In genomic region chr17:38667787-38668122, GRCh38 we compare ENCODE assay signal across 13 cellular contexts. TPM values are rescaled to one million over a fixed set of nuclear protein-coding genes. Genes with fewer than 3 reads are reported as not detected.
A peak's percentile ranks its signal among the peaks of the same experiment; 100 is the strongest.
DNase-seq lines count a peak whose midpoint lies in the region; ATAC-seq, FAIRE-seq and TF ChIP-seq lines count a peak whose summit lies in the region.
"Had no signal": no experiment of that assay in that cellular context is flagged by ENCODE, and none has a peak within 500 bp of the region (broad histone marks: within the 10 kb centered on the region; RNA-seq: fewer than 3 reads in every experiment).

No MANE protein-coding gene starts in this region.

- POLR2A ChIA-PET in naive thymus-derived CD4-positive, alpha-beta T cell (lab: Charles Lee): interaction anchor here (1.0 kb wide), 1 partner anchor 104 kb away, joined by 4 read pairs; no protein-coding TSS in a partner anchor

- H3K27me3 ChIP-seq in DND-41 (ENCODE audit: insufficient read depth, low read length, poor library complexity) (peaks cover 22% of the 10 kb centered on the region), astrocyte (ENCODE audit: insufficient read depth, low read length) (peaks cover 44% of the 10 kb centered on the region)
- peaks cover 0 to 11% of the 10 kb centered on the region in 2 donors for H3K27me3 ChIP-seq in naive thymus-derived CD4-positive, alpha-beta T cell (ENCODE audit: control insufficient read depth in 2 of 2, insufficient read depth in 2 of 2, low read length in 2 of 2)

- peaks cover 5% of the 10 kb centered on the region for H3K4me1 Mint-ChIP-seq in astrocyte (ENCODE audit: low read depth, unreplicated experiment)
- H3K4me1 Mint-ChIP-seq in naive thymus-derived CD4-positive, alpha-beta T cell: peaks cover 0 to 13% (median 8%) of the 10 kb centered on the region in 7 donors

- CTCF ChIA-PET in naive thymus-derived CD4-positive, alpha-beta T cell (lab: Charles Lee): interaction anchor here (0.8 to 6.5 kb wide), 6 partner anchors 9 to 175 kb away, joined by 4 to 55 read pairs (median 8); partner anchors contain the start of gene CISD3

- no peak overlapping the region for H3K4me2 ChIP-seq in DND-41 (ENCODE audit: insufficient read depth, low read length)
- H3K4me2 ChIP-seq in astrocyte (ENCODE audit: low read length): no peak overlapping the region

- H3K36me3 ChIP-seq in DND-41 (ENCODE audit: insufficient read depth, low read length): no peaks in the 10 kb centered on the region
- no peaks in the 10 kb centered on the region for H3K36me3 ChIP-seq in astrocyte (ENCODE audit: insufficient read depth, low read length)
- no peaks in the 10 kb centered on the region for H3K36me3 ChIP-seq in kidney (ENCODE audit: control insufficient read depth in 1 of 2, insufficient read depth in 2 of 2, low read length in 2 of 2)
- H3K36me3 ChIP-seq in naive thymus-derived CD4-positive, alpha-beta T cell (ENCODE audit: control insufficient read depth in 2 of 3, insufficient read depth in 3 of 3, low read length in 3 of 3): no peaks in the 10 kb centered on the region

- no peak overlapping the region for H2AFZ ChIP-seq in DND-41 (ENCODE audit: low read depth, low read length)
- H2AFZ ChIP-seq in astrocyte (ENCODE audit: low read depth, low read length): no peak overlapping the region

- H3K4me3 ChIP-seq in DND-41 (ENCODE audit: low read depth in 1 of 2, low read length in 2 of 2) (no peak overlapping the region), astrocyte (ENCODE audit: insufficient read depth, low read depth, low read length) (no peak overlapping the region), kidney (ENCODE audit: low read length in 2 of 2) (no peak overlapping the region)
- no peak overlapping the region for H3K4me3 ChIP-seq in naive thymus-derived CD4-positive, alpha-beta T cell (ENCODE audit: low read length)
- H3K4me3 ChIP-seq: SK-N-MC had no signal

- H3K36me3 Mint-ChIP-seq in astrocyte (ENCODE audit: low read depth, unreplicated experiment): no peaks in the 10 kb centered on the region
- peaks cover 0 to 5% (median 0%) of the 10 kb centered on the region in 5 donors for H3K36me3 Mint-ChIP-seq in naive thymus-derived CD4-positive, alpha-beta T cell

- TF ChIP-seq CTCF in 22Rv1 (IDR thresholded peaks at IDR 0.05): peak; percentile 62; the same call in 1 of the 2 replicates
- TF ChIP-seq CTCF in DND-41 (IDR thresholded peaks at IDR 0.05; ENCODE audit: borderline replicate concordance, extremely low read depth, low read length, poor library complexity, severe bottlenecking): no peak
- TF ChIP-seq CTCF in astrocyte (IDR thresholded peaks at IDR 0.05; ENCODE audit: insufficient read depth, low read depth, low read length): no peak
- TF ChIP-seq CTCF in kidney (IDR thresholded peaks at IDR 0.05; ENCODE audit: borderline replicate concordance, extremely low read depth, insufficient read depth): no peak

- no peak overlapping the region for H3K9ac ChIP-seq in DND-41 (ENCODE audit: low read depth, low read length)
- no peak overlapping the region for H3K9ac ChIP-seq in astrocyte (ENCODE audit: low read length)
- no peak overlapping the region for H3K9ac ChIP-seq in kidney (ENCODE audit: low read length in 2 of 2)

- H3K27ac Mint-ChIP-seq in astrocyte (ENCODE audit: unreplicated experiment): no peak overlapping the region
- no peak overlapping the region for H3K27ac Mint-ChIP-seq in naive thymus-derived CD4-positive, alpha-beta T cell

- FAIRE-seq in astrocyte (lab: Jason Lieb, UNC) (no peak), kidney (lab: Jason Lieb, UNC) (no peak)

- peaks cover 11% of the 10 kb centered on the region; the same call in 1 of the 2 replicates for H4K20me1 ChIP-seq in DND-41 (ENCODE audit: insufficient read depth, low read length)
- peaks cover 12% of the 10 kb centered on the region for H4K20me1 ChIP-seq in astrocyte (ENCODE audit: insufficient read depth, low read length)

- no peaks in the 10 kb centered on the region for H3K9me3 Mint-ChIP-seq in astrocyte (ENCODE audit: unreplicated experiment)
- H3K9me3 Mint-ChIP-seq in naive thymus-derived CD4-positive, alpha-beta T cell: no peaks in the 10 kb centered on the region

- no peaks in the 10 kb centered on the region for H3K79me2 ChIP-seq in DND-41 (ENCODE audit: insufficient read depth, low read length)
- no peaks in the 10 kb centered on the region for H3K79me2 ChIP-seq in astrocyte (ENCODE audit: insufficient read depth, low read length)

- ATAC-seq in DND-41 (ENCODE audit: insufficient read depth, low read depth) (0 out of 3 replicates have a peak, but pooled peaks have one; percentile 11), HG02571 (IDR thresholded peaks at IDR 0.05; ENCODE audit: unreplicated experiment) (no peak)
- ATAC-seq in naive thymus-derived CD4-positive, alpha-beta T cell: no peak

- H3K4me1 ChIP-seq in DND-41 (ENCODE audit: insufficient read depth, low read length) (peaks cover 6% of the 10 kb centered on the region; the same call in 1 of the 2 replicates), astrocyte (ENCODE audit: insufficient read depth, low read length) (no peaks in the 10 kb centered on the region), kidney (ENCODE audit: control insufficient read depth in 1 of 2, insufficient read depth in 1 of 2, low read depth in 1 of 2, low read length in 2 of 2) (no peaks in the 10 kb centered on the region)
- no peaks in the 10 kb centered on the region for H3K4me1 ChIP-seq in naive thymus-derived CD4-positive, alpha-beta T cell (ENCODE audit: control insufficient read depth in 2 of 2, insufficient read depth in 2 of 2, low read length in 2 of 2)

- DNase-seq in DND-41 (no peak), astrocyte (ENCODE audit: low read depth) (no peak), kidney (peak; percentile 31), germinal center (ENCODE audit: low spot score) (no peak), ureter (ENCODE audit: low spot score) (no peak)
- DNase-seq in naive thymus-derived CD4-positive, alpha-beta T cell: no peak
- DNase-seq: GOT3, NCI-H1048, NCI-H1436 treated with DMSO at 0.1 percent for 48 hours, NCI-H2081 treated with DMSO at 0.1 percent for 48 hours had no signal

- no peak overlapping the region for H3K27ac ChIP-seq in 22Rv1
- no peak overlapping the region for H3K27ac ChIP-seq in DND-41 (ENCODE audit: low read length)
- H3K27ac ChIP-seq in astrocyte (ENCODE audit: low read depth, low read length): no peak overlapping the region
- H3K27ac ChIP-seq in kidney (ENCODE audit: low read depth in 2 of 2, low read length in 2 of 2): no peak overlapping the region
- no peak overlapping the region for H3K27ac ChIP-seq in naive thymus-derived CD4-positive, alpha-beta T cell (ENCODE audit: low read depth, low read length)
- H3K27ac ChIP-seq: SK-N-MC had no signal

- intact Hi-C loops in kidney (cut with DNase I): no loop called here
- intact Hi-C loops in naive thymus-derived CD4-positive, alpha-beta T cell (cut with micrococcal nuclease): loop anchor here (1.0 kb wide), 4 partner anchors 109 to 244 kb away; no protein-coding TSS in a partner anchor

- H3K9me3 ChIP-seq in DND-41 (ENCODE audit: insufficient read depth, low read length, severe bottlenecking) (no peaks in the 10 kb centered on the region), astrocyte (ENCODE audit: insufficient read depth, low read depth, low read length) (no peaks in the 10 kb centered on the region), kidney (ENCODE audit: control insufficient read depth in 1 of 2, low read length in 2 of 2) (no peaks in the 10 kb centered on the region)
- no peaks in the 10 kb centered on the region for H3K9me3 ChIP-seq in naive thymus-derived CD4-positive, alpha-beta T cell (ENCODE audit: control insufficient read depth in 2 of 3, low read length in 3 of 3)

- peak overlapping the region; percentile 29 for H3K4me3 Mint-ChIP-seq in astrocyte (ENCODE audit: unreplicated experiment)
- H3K4me3 Mint-ChIP-seq in naive thymus-derived CD4-positive, alpha-beta T cell: no peak overlapping the region

- H3K27me3 Mint-ChIP-seq in astrocyte (ENCODE audit: low read depth, unreplicated experiment): peaks cover 75% of the 10 kb centered on the region
- H3K27me3 Mint-ChIP-seq in naive thymus-derived CD4-positive, alpha-beta T cell: peaks cover 47 to 70% (median 56%) of the 10 kb centered on the region in 5 donors

RNA-seq across cellular contexts. Expression of gene EPOP, which starts 7.0 kb away (rescaled TPM):
- total RNA-seq in astrocyte (2.4 and 4.1 TPM in 2 replicates), kidney (1.3 TPM), ureter (3.4 TPM)
- polyA plus RNA-seq in kidney (ENCODE audit: insufficient read depth, low read depth, low replicate concordance): 0.49 TPM
- total RNA-seq in naive thymus-derived CD4-positive, alpha-beta T cell: 10 to 100 TPM in 1 of 5 experiments, under 1 TPM in 4; 0.19 to 13.4 (median 0.34) TPM
- not detected for polyA plus RNA-seq in naive thymus-derived CD4-positive, alpha-beta T cell

RNA-seq across cellular contexts. Expression of gene MLLT6, which starts 37.3 kb away (rescaled TPM):
- total RNA-seq in astrocyte (18.1 and 20.9 TPM in 2 replicates), kidney (199 TPM), ureter (209 TPM)
- polyA plus RNA-seq in kidney (ENCODE audit: insufficient read depth, low read depth, low replicate concordance): 34.3 TPM
- total RNA-seq in naive thymus-derived CD4-positive, alpha-beta T cell: 100 to 1,000 TPM; 287 to 533 (median 384) TPM
- 10 to 100 TPM; 10.2 to 11.7 TPM for polyA plus RNA-seq in naive thymus-derived CD4-positive, alpha-beta T cell
